Comparison of ENCODE assay signal across 1 cellular context in genomic region chr7:34175837-34176236, GRCh38.
TF ChIP-seq lines count a peak whose summit lies in the region.

No MANE protein-coding gene starts in this region.

TF ChIP-seq in A549, 52 proteins besides CTCF, POLR2A, EP300 and RAD21 (continued from another document):
- TF ChIP-seq SMC3 (IDR thresholded peaks at IDR 0.05): no peak
- TF ChIP-seq HES2 (IDR thresholded peaks at IDR 0.05): no peak
- no peak for TF ChIP-seq MAX (IDR thresholded peaks at IDR 0.05)
- no peak for TF ChIP-seq POLR2AphosphoS2 (conservative IDR thresholded peaks at IDR 0.05; ENCODE audit: low read length)
- TF ChIP-seq HMGXB4 (CRISPR knock-in tag; IDR thresholded peaks at IDR 0.05; ENCODE audit: borderline replicate concordance): no peak
- TF ChIP-seq ATOH8 (CRISPR knock-in tag; IDR thresholded peaks at IDR 0.05; ENCODE audit: low read depth): no peak
- TF ChIP-seq TP53 (CRISPR knock-in tag; IDR thresholded peaks at IDR 0.05): no peak
- TF ChIP-seq HOXB5 (CRISPR knock-in tag; IDR thresholded peaks at IDR 0.05): no peak
- no peak for TF ChIP-seq HEYL (CRISPR knock-in tag; IDR thresholded peaks at IDR 0.05)
- no peak for TF ChIP-seq CBX8 (IDR thresholded peaks at IDR 0.05)
- no peak for TF ChIP-seq KDM5A (IDR thresholded peaks at IDR 0.05)
- no peak for TF ChIP-seq JUN (IDR thresholded peaks at IDR 0.05)
- no peak for TF ChIP-seq MYC (IDR thresholded peaks at IDR 0.05; ENCODE audit: borderline replicate concordance, low read length)
